14 cellular contexts compared by ENCODE assay signal in the genomic region with DNA sequence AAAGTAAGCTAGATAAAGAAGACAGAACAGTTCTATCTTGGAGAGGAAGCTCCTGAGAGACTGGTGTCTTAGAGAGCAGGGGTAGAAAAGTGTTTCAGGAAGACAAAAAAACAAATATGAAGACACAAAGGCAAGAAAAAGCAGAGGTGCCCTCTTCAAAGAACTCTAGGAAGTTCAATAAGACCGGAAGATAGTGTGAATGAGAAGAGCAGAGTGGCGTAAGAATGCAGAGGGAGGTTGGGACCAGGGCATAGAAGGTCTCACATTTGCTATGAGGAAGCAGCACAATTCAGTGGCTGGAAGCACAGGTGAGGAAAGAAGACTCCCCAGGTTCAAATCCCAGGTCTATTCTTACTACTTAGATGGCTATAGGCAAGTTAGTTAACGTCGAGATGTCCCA. TPM values are rescaled to one million over a fixed set of nuclear protein-coding genes. Genes with fewer than 3 reads are reported as not detected.
DNase-seq lines count a peak whose midpoint lies in the region; ATAC-seq and TF ChIP-seq lines count a peak whose summit lies in the region.
"Had no signal": no experiment of that assay in that cellular context is flagged by ENCODE, and none has a peak within 500 bp of the region (broad histone marks: within the 10 kb centered on the region; RNA-seq: fewer than 3 reads in every experiment).

No MANE protein-coding gene starts in this region.

- H3K9me3 Mint-ChIP-seq in CD8-positive, alpha-beta T cell, result no peaks in the 10 kb centered on the region
- H3K9me3 Mint-ChIP-seq in activated naive CD8-positive, alpha-beta T cell treated with anti-CD3 and anti-CD28 coated beads, Interleukin-2, amount 10 ng/mL, durations not matched to agents 7 days and 5 days, result no peaks in the 10 kb centered on the region
- no peaks in the 10 kb centered on the region for H3K9me3 Mint-ChIP-seq in osteocyte (ENCODE audit: unreplicated experiment)

- peak; percentile 18 for ATAC-seq in CD8-positive, alpha-beta T cell
- peak; percentile 19 for ATAC-seq in activated naive CD8-positive, alpha-beta T cell treated with anti-CD3 and anti-CD28 coated beads, Interleukin-2, amount 10 ng/mL, durations not matched to agents 7 days and 5 days (ENCODE audit: low read depth)
- no peak for ATAC-seq in GM18519 (IDR thresholded peaks at IDR 0.05; ENCODE audit: low FRiP score, unreplicated experiment)
- ATAC-seq: mucosa of descending colon had no signal

- TF ChIP-seq EP300 in ovary (IDR thresholded peaks at IDR 0.05), result no peak

- H3K27me3 ChIP-seq in A673 (replicated peaks; ENCODE audit: insufficient read depth, low read depth, low read length, poor library complexity), result no peaks in the 10 kb centered on the region
- no peaks in the 10 kb centered on the region for H3K27me3 ChIP-seq in CD8-positive, alpha-beta T cell (ENCODE audit: insufficient read depth, low read length)
- no peaks in the 10 kb centered on the region for H3K27me3 ChIP-seq in ovary

- peak overlapping the region; percentile 87 for H3K27ac Mint-ChIP-seq in CD8-positive, alpha-beta T cell
- H3K27ac Mint-ChIP-seq in activated naive CD8-positive, alpha-beta T cell treated with anti-CD3 and anti-CD28 coated beads, Interleukin-2, amount 10 ng/mL, durations not matched to agents 7 days and 5 days, result peak overlapping the region; percentile 84
- H3K27ac Mint-ChIP-seq in osteocyte (ENCODE audit: unreplicated experiment), result peak overlapping the region; percentile 92

- H3K36me3 Mint-ChIP-seq in CD8-positive, alpha-beta T cell, result peaks cover 48% of the 10 kb centered on the region
- H3K36me3 Mint-ChIP-seq in activated naive CD8-positive, alpha-beta T cell treated with anti-CD3 and anti-CD28 coated beads, Interleukin-2, amount 10 ng/mL, durations not matched to agents 7 days and 5 days, result peaks cover 44% of the 10 kb centered on the region
- H3K36me3 Mint-ChIP-seq in osteocyte (ENCODE audit: unreplicated experiment), result peaks cover 13% of the 10 kb centered on the region

- DNase-seq in A673 (ENCODE audit: low spot score) (no peak), osteocyte (ENCODE audit: extremely low spot score, unreplicated experiment) (no peak), NCI-H2029 (lab: John Stamatoyannopoulos, UW) (no peak), ovary (no peak)
- DNase-seq in CD8-positive, alpha-beta T cell, result no peak
- no peak for DNase-seq in activated naive CD8-positive, alpha-beta T cell treated with anti-CD3 and anti-CD28 coated beads, Interleukin-2, amount 10 ng/mL, durations not matched to agents 7 days and 5 days
- DNase-seq in activated CD4-positive, alpha-beta T cell treated with anti-CD3 and anti-CD28 coated beads, Interleukin-2, amount 50 U/mL, for 1 hour, result no peak
- DNase-seq: activated CD4-positive, CD25-positive, alpha-beta regulatory T cell; activated effector memory CD4-positive, alpha-beta T cell treated with Interleukin-2 at 50 U/mL for 16 hours; C1 segment of cervical spinal cord; central memory CD4-positive, alpha-beta T cell; mucosa of descending colon; NCI-H1417 had no signal

- no peak for TF ChIP-seq POLR2A in ovary (IDR thresholded peaks at IDR 0.05)

- H3K4me1 Mint-ChIP-seq in CD8-positive, alpha-beta T cell (ENCODE audit: low read depth), result peaks cover 86% of the 10 kb centered on the region
- H3K4me1 Mint-ChIP-seq in activated naive CD8-positive, alpha-beta T cell treated with anti-CD3 and anti-CD28 coated beads, Interleukin-2, amount 10 ng/mL, durations not matched to agents 7 days and 5 days, result peaks cover 55% of the 10 kb centered on the region
- peaks cover 73% of the 10 kb centered on the region for H3K4me1 Mint-ChIP-seq in osteocyte (ENCODE audit: unreplicated experiment)

- CTCF ChIA-PET in A673 (lab: Charles Lee), result no interaction called here
- CTCF ChIA-PET in CD8-positive, alpha-beta T cell (lab: Charles Lee), result interaction anchor here (1.0 to 1.7 kb wide), 2 partner anchors 37 to 52 kb away, joined by 3 read pairs; no protein-coding TSS in a partner anchor

- H3K27me3 Mint-ChIP-seq in CD8-positive, alpha-beta T cell (ENCODE audit: low read depth), result no peaks in the 10 kb centered on the region
- no peaks in the 10 kb centered on the region for H3K27me3 Mint-ChIP-seq in activated naive CD8-positive, alpha-beta T cell treated with anti-CD3 and anti-CD28 coated beads, Interleukin-2, amount 10 ng/mL, durations not matched to agents 7 days and 5 days
- no peaks in the 10 kb centered on the region for H3K27me3 Mint-ChIP-seq in osteocyte (ENCODE audit: unreplicated experiment)

- POLR2A ChIA-PET in A673 (lab: Charles Lee; ENCODE audit: low non-redundant PET), result no interaction called here
- POLR2A ChIA-PET in CD8-positive, alpha-beta T cell (lab: Charles Lee), result interaction anchor here (1.3 to 1.5 kb wide), 2 partner anchors 12 to 23 kb away, joined by 3 to 13 read pairs; a partner anchor contains a TSS
- POLR2A ChIA-PET in activated naive CD8-positive, alpha-beta T cell treated with anti-CD3 and anti-CD28 coated beads, Interleukin-2, amount 10 ng/mL, durations not matched to agents 7 days and 5 days (lab: Charles Lee), result interaction anchor here (0.7 kb wide), 1 partner anchor 23 kb away, joined by 3 read pairs; no protein-coding TSS in a partner anchor

- no peak for TF ChIP-seq CTCF in A673 (conservative IDR thresholded peaks at IDR 0.05; ENCODE audit: low read depth, low read length)
- TF ChIP-seq CTCF in CD8-positive, alpha-beta T cell (IDR thresholded peaks at IDR 0.05), result no peak
- TF ChIP-seq CTCF in osteocyte (IDR thresholded peaks at IDR 0.05), result no peak
- TF ChIP-seq CTCF in ovary (IDR thresholded peaks at IDR 0.05), result no peak

- peaks cover 21% of the 10 kb centered on the region for H3K4me1 ChIP-seq in A673 (ENCODE audit: insufficient read depth, low read length, poor library complexity, severe bottlenecking)
- peaks cover 66% of the 10 kb centered on the region for H3K4me1 ChIP-seq in CD8-positive, alpha-beta T cell (ENCODE audit: insufficient read depth, low read length)
- peaks cover 31% of the 10 kb centered on the region for H3K4me1 ChIP-seq in ovary (ENCODE audit: insufficient read depth)

- intact Hi-C loops in A673 (cut with micrococcal nuclease; ENCODE audit: unreplicated experiment) (no loop called here), ovary (cut with DNase I) (loop anchor here in 1 of 4 donors (10.0 kb wide), 1 partner anchor 62 kb away; no protein-coding TSS in a partner anchor)
- intact Hi-C loops in CD8-positive, alpha-beta T cell (cut with DNase I, micrococcal nuclease), result loop anchor here in 1 of 2 experiments (2.0 kb wide), 1 partner anchor 14 kb away; no protein-coding TSS in a partner anchor

- H3K36me3 ChIP-seq in A673 (ENCODE audit: insufficient read depth, low read length, poor library complexity, severe bottlenecking), result peaks cover 26% of the 10 kb centered on the region
- H3K36me3 ChIP-seq in CD8-positive, alpha-beta T cell (ENCODE audit: insufficient read depth, low read length), result peaks cover 16% of the 10 kb centered on the region
- H3K36me3 ChIP-seq in ovary, result no peaks in the 10 kb centered on the region

- H3K4me3 Mint-ChIP-seq in CD8-positive, alpha-beta T cell, result peak overlapping the region; percentile 52
- H3K4me3 Mint-ChIP-seq in activated naive CD8-positive, alpha-beta T cell treated with anti-CD3 and anti-CD28 coated beads, Interleukin-2, amount 10 ng/mL, durations not matched to agents 7 days and 5 days, result peak overlapping the region; percentile 45
- H3K4me3 Mint-ChIP-seq in osteocyte (ENCODE audit: unreplicated experiment), result no peak overlapping the region

- no peaks in the 10 kb centered on the region for H3K9me3 ChIP-seq in A673 (ENCODE audit: low read depth, low read length, poor library complexity, severe bottlenecking)
- H3K9me3 ChIP-seq in CD8-positive, alpha-beta T cell (ENCODE audit: low read length), result no peaks in the 10 kb centered on the region
- no peaks in the 10 kb centered on the region for H3K9me3 ChIP-seq in ovary
- H3K9me3 ChIP-seq: mucosa of descending colon had no signal

- H3K4me3 ChIP-seq in A673 (ENCODE audit: low read depth, low read length, poor library complexity, severe bottlenecking), result no peak overlapping the region
- H3K4me3 ChIP-seq in CD8-positive, alpha-beta T cell (ENCODE audit: low read depth, low read length), result no peak overlapping the region
- no peak overlapping the region for H3K4me3 ChIP-seq in ovary
- H3K4me3 ChIP-seq: mucosa of descending colon had no signal

- no TSS peak for BruUV-seq in A673 (replicated peaks; lab: Mats Ljungman, UMichigan)

- 92 to 96% (median 92%) methylated on average over 4 of the region's 4 CpGs for WGBS in ovary, 3 donors

- H3K27ac ChIP-seq in A673 (ENCODE audit: low read depth, low read length, poor library complexity, severe bottlenecking), result peak overlapping the region; percentile 50
- no peak overlapping the region for H3K27ac ChIP-seq in CD8-positive, alpha-beta T cell (ENCODE audit: low read depth, low read length)
- peak overlapping the region in 1 of 2 donors; percentile 76 for H3K27ac ChIP-seq in ovary

RNA-seq across cellular contexts. Expression of a gene that starts 22.6 kb away (rescaled TPM):
- total RNA-seq in A673 (2021) (57.1 and 59.8 TPM in 2 replicates), osteocyte (40.0 and 41.0 TPM in 2 replicates), ovary (10 to 100 TPM; 51.0 to 91.1 (median 77.4) TPM)
- total RNA-seq in CD8-positive, alpha-beta T cell, result 10 to 100 TPM; 22.8 to 24.7 TPM
- 10 to 100 TPM; 42.8 to 45.7 TPM for total RNA-seq in activated naive CD8-positive, alpha-beta T cell treated with anti-CD3 and anti-CD28 coated beads, Interleukin-2, amount 10 ng/mL, durations not matched to agents 7 days and 5 days
- 100 to 1,000 TPM in 1 of 2 donors, 10 to 100 TPM in 1; 28.1 to 102 TPM for polyA plus RNA-seq in ovary
